In the genomic region with DNA sequence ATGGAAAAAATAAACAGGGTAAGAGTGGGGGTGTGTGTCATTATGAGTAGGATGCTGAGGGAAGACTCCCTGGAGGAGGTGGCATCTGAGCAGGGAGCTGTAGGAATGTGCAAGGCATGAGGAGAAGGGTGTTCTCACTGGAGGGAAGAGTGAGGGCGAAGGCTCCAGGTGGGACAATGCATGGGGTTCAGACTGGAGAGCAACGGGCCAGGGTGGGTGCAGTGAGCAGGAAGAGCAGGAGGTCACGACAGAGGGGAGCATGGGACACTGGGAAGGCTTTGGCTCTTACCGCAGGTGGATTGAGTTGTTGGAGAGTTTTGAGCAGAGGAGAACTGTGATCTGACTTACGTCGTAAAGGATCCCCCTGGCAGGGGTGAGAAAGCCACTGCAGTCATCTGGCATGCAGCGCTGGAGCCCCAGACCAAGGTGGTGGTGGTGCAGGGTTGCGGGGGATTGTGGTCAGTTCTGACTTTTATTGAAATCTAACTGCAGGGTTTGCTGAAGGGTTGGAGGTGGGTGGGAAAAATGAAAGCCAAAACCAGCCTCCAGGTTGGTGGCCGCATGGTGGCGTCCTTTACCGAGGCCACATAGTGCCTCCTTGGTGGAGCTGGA, we compare ENCODE assay signal across 15 cellular contexts. TPM values are rescaled to one million over a fixed set of nuclear protein-coding genes. Genes with fewer than 3 reads are reported as not detected.
DNase-seq lines count a peak whose midpoint lies in the region; ATAC-seq, FAIRE-seq and TF ChIP-seq lines count a peak whose summit lies in the region.
"Not testable (repeated sequence)": the region's sequence is repeated elsewhere in the genome, so short reads cannot be mapped to it uniquely, and the experiment has no call there.
"Had no signal": no experiment of that assay in that cellular context is flagged by ENCODE, and none has a peak within 500 bp of the region (broad histone marks: within the 10 kb centered on the region; RNA-seq: fewer than 3 reads in every experiment).

No MANE protein-coding gene starts in this region.

- peak; percentile 46 for FAIRE-seq in K562 (lab: Jason Lieb, UNC)

- TSS peak; percentile 88 for BruUV-seq in K562 (replicated peaks; lab: Mats Ljungman, UMichigan)

- ATAC-seq in K562 = peak; percentile 57
- ATAC-seq in Right ventricle myocardium inferior = peak; percentile 12

- DNase-seq in activated CD4-positive, alpha-beta T cell treated with anti-CD3 and anti-CD28 coated beads, Interleukin-2, amount 10 ng/mL, durations not matched to agents 24 days and 14 days; K562 (ENCODE audit: extremely low read depth in 1 of 4, low spot score in 3 of 4); endothelial cell (ENCODE audit: low spot score); Right ventricle myocardium inferior (ENCODE audit: missing footprints); neural crest cell (ENCODE audit: low read depth, low spot score): not testable (repeated sequence)
- peak; percentile 20 for DNase-seq in posterior vena cava (ENCODE audit: low spot score)

- intact Hi-C loops in activated CD4-positive, alpha-beta T cell treated with anti-CD3 and anti-CD28 coated beads, Interleukin-2, amount 10 ng/mL, durations not matched to agents 24 days and 14 days (cut with micrococcal nuclease); posterior vena cava (cut with DNase I): not testable (repeated sequence)
- intact Hi-C loops in K562 (cut with micrococcal nuclease) (loop anchor here (10.0 kb wide), 1 partner anchor 232 kb away; the partner anchor contains the start of gene SUSD2), Right ventricle myocardium inferior (cut with DNase I) (loop anchor here (5.0 to 10.0 kb wide), 2 partner anchors 49 to 408 kb away; no protein-coding TSS in a partner anchor)

- not testable (repeated sequence) for H3K9me3 Mint-ChIP-seq in activated CD4-positive, alpha-beta T cell treated with anti-CD3 and anti-CD28 coated beads, Interleukin-2, amount 10 ng/mL, durations not matched to agents 24 days and 14 days; endothelial cell (ENCODE audit: unreplicated experiment); neural crest cell

- not testable (repeated sequence) for H3K4me1 Mint-ChIP-seq in activated CD4-positive, alpha-beta T cell treated with anti-CD3 and anti-CD28 coated beads, Interleukin-2, amount 10 ng/mL, durations not matched to agents 24 days and 14 days; endothelial cell (ENCODE audit: unreplicated experiment); neural crest cell

- not testable (repeated sequence) for H3K4me3 Mint-ChIP-seq in activated CD4-positive, alpha-beta T cell treated with anti-CD3 and anti-CD28 coated beads, Interleukin-2, amount 10 ng/mL, durations not matched to agents 24 days and 14 days; endothelial cell (ENCODE audit: unreplicated experiment); neural crest cell

- not testable (repeated sequence) for TF ChIP-seq EP300 in K562 (IDR thresholded peaks at IDR 0.05; ENCODE audit: low read length)

- H3K4me1 ChIP-seq in OCI-LY1 (ENCODE audit: insufficient read depth, low read length, severe bottlenecking); K562 (replicated peaks in 1 of 2; ENCODE audit: control insufficient read depth in 2 of 2, insufficient read depth in 2 of 2, low read length in 2 of 2): not testable (repeated sequence)

- H3K79me2 ChIP-seq in OCI-LY1 (ENCODE audit: insufficient read depth, low read length); K562 (ENCODE audit: control insufficient read depth, insufficient read depth, low read length): not testable (repeated sequence)

- H3K36me3 ChIP-seq in OCI-LY1 (ENCODE audit: insufficient read depth, low read length); K562 (ENCODE audit: control insufficient read depth, insufficient read depth, low read length): not testable (repeated sequence)

- not testable (repeated sequence) for H3K27me3 ChIP-seq in OCI-LY1 (ENCODE audit: insufficient read depth, low read length); K562 (ENCODE audit: control insufficient read depth in 2 of 2, insufficient read depth in 2 of 2, low read length in 2 of 2)

- H3K9me2 ChIP-seq in OCI-LY1 (ENCODE audit: low read depth, low read length) = not testable (repeated sequence)

- in situ Hi-C loops in K562 (cut with MboI) = loop anchor here (10.0 to 25.0 kb wide), 2 partner anchors 222 to 559 kb away; no protein-coding TSS in a partner anchor

- H4K20me1 ChIP-seq in OCI-LY1 (ENCODE audit: insufficient read depth, low read length); K562 (replicated peaks; ENCODE audit: control insufficient read depth, insufficient read depth, low read length): not testable (repeated sequence)

- not testable (repeated sequence) for H3K9me3 ChIP-seq in OCI-LY1 (ENCODE audit: low read length); K562 (replicated peaks; ENCODE audit: control insufficient read depth, insufficient read depth, low read depth, low read length)

- H3K9ac ChIP-seq in OCI-LY1 (ENCODE audit: low read length); K562 (ENCODE audit: insufficient read depth in 1 of 2, low read depth in 2 of 2, low read length in 2 of 2): not testable (repeated sequence)

- not testable (repeated sequence) for TF ChIP-seq POLR2A in K562 (conservative IDR thresholded peaks at IDR 0.05)

- whole genome bisulfite sequencing in K562 (ENCODE audit: insufficient coverage, low coverage, missing lambda C conversion rate) = 45% methylated on average over 9 of the region's 11 CpGs

- H3K27ac Mint-ChIP-seq in activated CD4-positive, alpha-beta T cell treated with anti-CD3 and anti-CD28 coated beads, Interleukin-2, amount 10 ng/mL, durations not matched to agents 24 days and 14 days = peak overlapping the region; percentile 27
- peak overlapping the region; percentile 64 for H3K27ac Mint-ChIP-seq in endothelial cell (ENCODE audit: unreplicated experiment)
- H3K27ac Mint-ChIP-seq in neural crest cell (ENCODE audit: unreplicated experiment) = peak overlapping the region; percentile 73

- not testable (repeated sequence) for H2AFZ ChIP-seq in OCI-LY1 (ENCODE audit: low read length); K562 (ENCODE audit: low read depth, low read length)

- H3K4me2 ChIP-seq in OCI-LY1 (ENCODE audit: low read length); K562 (ENCODE audit: insufficient read depth, low read length): not testable (repeated sequence)

- not testable (repeated sequence) for H3F3A ChIP-seq in OCI-LY1 (ENCODE audit: insufficient read depth, low read length)

- peak; percentile 37 for TF ChIP-seq CTCF in OCI-LY1 (IDR thresholded peaks at IDR 0.05; ENCODE audit: low read length)
- peak in 2 of 3 experiments; percentile 12 to 40; a peak in 1 of 6 replicates for TF ChIP-seq CTCF in K562 (IDR thresholded peaks at IDR 0.05 in 2 of 3, conservative IDR thresholded peaks at IDR 0.05 in 1 of 3; ENCODE audit: insufficient read depth in 2 of 3, low read depth in 1 of 3, low read length in 3 of 3)
- TF ChIP-seq CTCF in endothelial cell (IDR thresholded peaks at IDR 0.05; ENCODE audit: unreplicated experiment); neural crest cell (conservative IDR thresholded peaks at IDR 0.05): not testable (repeated sequence)

- TF ChIP-seq RAD21 in K562 (CRISPR knock-in tag; conservative IDR thresholded peaks at IDR 0.05 in 1 of 2, IDR thresholded peaks at IDR 0.05 in 1 of 2) = not testable (repeated sequence)

- not testable (repeated sequence) for H3K36me3 Mint-ChIP-seq in activated CD4-positive, alpha-beta T cell treated with anti-CD3 and anti-CD28 coated beads, Interleukin-2, amount 10 ng/mL, durations not matched to agents 24 days and 14 days (ENCODE audit: low read depth); endothelial cell (ENCODE audit: low read depth, unreplicated experiment); neural crest cell (ENCODE audit: low read depth)

- not testable (repeated sequence) for H3K27me3 Mint-ChIP-seq in activated CD4-positive, alpha-beta T cell treated with anti-CD3 and anti-CD28 coated beads, Interleukin-2, amount 10 ng/mL, durations not matched to agents 24 days and 14 days; endothelial cell (ENCODE audit: unreplicated experiment); neural crest cell (ENCODE audit: low read depth)

- not testable (repeated sequence) for H3K4me3 ChIP-seq in OCI-LY1 (ENCODE audit: low read depth, low read length, poor library complexity, severe bottlenecking); K562

- H3K9me1 ChIP-seq in K562 (ENCODE audit: control insufficient read depth, insufficient read depth, low read length) = not testable (repeated sequence)

- CTCF ChIA-PET in K562 (lab: Yijun Ruan, JAX; ENCODE audit: low intra/inter-chr PET ratio) = not testable (repeated sequence)

- POLR2A ChIA-PET in K562 (lab: Yijun Ruan, JAX) = not testable (repeated sequence)

- not testable (repeated sequence) for H3K27ac ChIP-seq in OCI-LY1 (ENCODE audit: low read depth, low read length, poor library complexity, severe bottlenecking); K562 (ENCODE audit: extremely low read depth, low read depth, low read length)

RNA-seq across cellular contexts. Expression of gene GSTT2B, which starts 8.1 kb away (rescaled TPM):
- total RNA-seq in activated CD4-positive, alpha-beta T cell treated with anti-CD3 and anti-CD28 coated beads, Interleukin-2, amount 10 ng/mL, durations not matched to agents 24 days and 14 days = 0.36 TPM in 1 of 2 replicates, not detected in the other
- not detected in 2 replicates for total RNA-seq in K562 (2011; cell fraction: chromatin; rRNA removed; ENCODE audit: low replicate concordance)
- 0.33 TPM in 1 of 2 replicates, not detected in the other for total RNA-seq in K562 (2011; cell fraction: nucleolus; rRNA removed)
- total RNA-seq in K562 (2011; cell fraction: nucleoplasm; rRNA removed) = not detected in 2 replicates
- total RNA-seq in K562 (2014; rRNA removed) (not detected in 2 replicates), K562 (2014; rRNA removed; fragmentation: Illumina TruSeq; extraction: Trizol) (not detected in 2 replicates), K562 (2015; rRNA removed; fragmentation: Illumina TruSeq; extraction: Trizol) (not detected in 2 replicates), K562 (2021) (not detected in 2 replicates), endothelial cell (ENCODE audit: unreplicated experiment) (6.0 TPM), Right ventricle myocardium inferior (4.6 TPM), neural crest cell (1.8 and 2.1 TPM in 2 replicates), posterior vena cava (10 to 100 TPM in 1 of 2 donors, 1 to 10 TPM in 1; 5.6 to 13.1 TPM)
- polyA plus RNA-seq in K562 (2011; rRNA removed) (not detected in 2 replicates), K562 (2014; fragmentation: Illumina TruSeq; extraction: Trizol) (not detected in 2 replicates), K562 (2014; fragmentation: Nextera tagmentation; extraction: Ambion mirVana) (not detected), K562 (2014; rRNA removed) (not detected in 2 replicates)
- polyA plus RNA-seq in K562 (2011; cell fraction: cytosol; rRNA removed) = not detected in 2 replicates
- 0.23 TPM in 1 of 2 replicates, not detected in the other for polyA plus RNA-seq in K562 (2011; cell fraction: nucleus; rRNA removed)
- polyA plus RNA-seq in K562 (2012) = not detected in 2 replicates
- polyA minus RNA-seq in K562 (2011; rRNA and poly(A)+ RNA removed) = not detected in 2 replicates
- polyA minus RNA-seq in K562 (2011; cell fraction: cytosol; rRNA and poly(A)+ RNA removed) = 1.3 TPM in 1 of 2 replicates, not detected in the other
- polyA minus RNA-seq in K562 (2011; cell fraction: nucleus; rRNA and poly(A)+ RNA removed) = not detected in 2 replicates
- total RNA-seq: CD4-positive, alpha-beta T cell; CD8-positive, alpha-beta memory T cell had no signal
- polyA plus RNA-seq: CD8-positive, alpha-beta memory T cell had no signal

RNA-seq across cellular contexts. Expression of gene DDTL, which starts 13.8 kb away (rescaled TPM):
- 5.0 TPM in 2 replicates for total RNA-seq in activated CD4-positive, alpha-beta T cell treated with anti-CD3 and anti-CD28 coated beads, Interleukin-2, amount 10 ng/mL, durations not matched to agents 24 days and 14 days
- 0.21 and 0.46 TPM in 2 replicates for total RNA-seq in K562 (2011; cell fraction: chromatin; rRNA removed; ENCODE audit: low replicate concordance)
- 0.33 TPM in 1 of 2 replicates, not detected in the other for total RNA-seq in K562 (2011; cell fraction: nucleolus; rRNA removed)
- 0.37 TPM in 1 of 2 replicates, not detected in the other for total RNA-seq in K562 (2011; cell fraction: nucleoplasm; rRNA removed)
- total RNA-seq in K562 (2014; rRNA removed) (0.59 and 0.94 TPM in 2 replicates), K562 (2014; rRNA removed; fragmentation: Illumina TruSeq; extraction: Trizol) (not detected in 2 replicates), K562 (2015; rRNA removed; fragmentation: Illumina TruSeq; extraction: Trizol) (not detected in 2 replicates), K562 (2021) (not detected in 2 replicates), endothelial cell (ENCODE audit: unreplicated experiment) (1.4 TPM), Right ventricle myocardium inferior (1.5 TPM), neural crest cell (not detected in 2 replicates), posterior vena cava (1 to 10 TPM in 1 of 2 donors, under 1 TPM in 1; 0.90 to 1.7 TPM)
- polyA plus RNA-seq in K562 (2011; rRNA removed) (0.08 and 0.15 TPM in 2 replicates), K562 (2014; fragmentation: Illumina TruSeq; extraction: Trizol) (not detected in 2 replicates), K562 (2014; fragmentation: Nextera tagmentation; extraction: Ambion mirVana) (1 to 10 TPM in 1 of 2 experiments, under 1 TPM in 1; 0.87 to 1.7 TPM), K562 (2014; rRNA removed) (0.05 and 0.30 TPM in 2 replicates)
- not detected in 2 replicates for polyA plus RNA-seq in K562 (2011; cell fraction: cytosol; rRNA removed)
- 0.17 and 0.20 TPM in 2 replicates for polyA plus RNA-seq in K562 (2011; cell fraction: nucleus; rRNA removed)
- 5.1 and 6.3 TPM in 2 replicates for polyA plus RNA-seq in K562 (2012)
- polyA minus RNA-seq in K562 (2011; rRNA and poly(A)+ RNA removed) = not detected in 2 replicates
- not detected in 2 replicates for polyA minus RNA-seq in K562 (2011; cell fraction: cytosol; rRNA and poly(A)+ RNA removed)
- polyA minus RNA-seq in K562 (2011; cell fraction: nucleus; rRNA and poly(A)+ RNA removed) = not detected in 2 replicates
- total RNA-seq: CD8-positive, alpha-beta memory T cell; GM23248 had no signal

RNA-seq across cellular contexts. Expression of gene DDT, which starts 21.3 kb away (rescaled TPM):
- total RNA-seq in activated CD4-positive, alpha-beta T cell treated with anti-CD3 and anti-CD28 coated beads, Interleukin-2, amount 10 ng/mL, durations not matched to agents 24 days and 14 days = 106 and 108 TPM in 2 replicates
- 42.1 and 59.0 TPM in 2 replicates for total RNA-seq in K562 (2011; cell fraction: chromatin; rRNA removed; ENCODE audit: low replicate concordance)
- 56.4 and 60.1 TPM in 2 replicates for total RNA-seq in K562 (2011; cell fraction: nucleolus; rRNA removed)
- total RNA-seq in K562 (2011; cell fraction: nucleoplasm; rRNA removed) = 58.1 and 60.2 TPM in 2 replicates
- 173 and 205 TPM in 2 replicates for total RNA-seq in K562 (2014; rRNA removed)
- 63.2 and 65.8 TPM in 2 replicates for total RNA-seq in K562 (2014; rRNA removed; fragmentation: Illumina TruSeq; extraction: Trizol)
- total RNA-seq in K562 (2015; rRNA removed; fragmentation: Illumina TruSeq; extraction: Trizol) = 48.4 and 61.0 TPM in 2 replicates
- total RNA-seq in K562 (2021) = 127 and 136 TPM in 2 replicates
- polyA plus RNA-seq in K562 (2011; rRNA removed) = 159 and 170 TPM in 2 replicates
- 165 and 353 TPM in 2 replicates for polyA plus RNA-seq in K562 (2011; cell fraction: cytosol; rRNA removed)
- polyA plus RNA-seq in K562 (2011; cell fraction: nucleus; rRNA removed) = 140 and 197 TPM in 2 replicates
- 120 and 196 TPM in 2 replicates for polyA plus RNA-seq in K562 (2012)
- polyA plus RNA-seq in K562 (2014; fragmentation: Illumina TruSeq; extraction: Trizol) = 24.0 and 45.8 TPM in 2 replicates
- 10 to 100 TPM; 25.0 to 31.8 TPM for polyA plus RNA-seq in K562 (2014; fragmentation: Nextera tagmentation; extraction: Ambion mirVana)
- 209 and 281 TPM in 2 replicates for polyA plus RNA-seq in K562 (2014; rRNA removed)
- polyA minus RNA-seq in K562 (2011; rRNA and poly(A)+ RNA removed) = 16.1 and 17.2 TPM in 2 replicates
- 30.7 and 47.4 TPM in 2 replicates for polyA minus RNA-seq in K562 (2011; cell fraction: cytosol; rRNA and poly(A)+ RNA removed)
- polyA minus RNA-seq in K562 (2011; cell fraction: nucleus; rRNA and poly(A)+ RNA removed) = 18.3 and 21.0 TPM in 2 replicates
- total RNA-seq in endothelial cell (ENCODE audit: unreplicated experiment) = 73.5 TPM
- 139 TPM for total RNA-seq in Right ventricle myocardium inferior
- total RNA-seq in neural crest cell = 72.3 and 74.0 TPM in 2 replicates
- 10 to 100 TPM; 48.5 to 50.3 TPM for total RNA-seq in posterior vena cava

RNA-seq across cellular contexts. Expression of gene GSTT2, which starts 27.0 kb away (rescaled TPM):
- 0.42 TPM in 1 of 2 replicates, not detected in the other for total RNA-seq in activated CD4-positive, alpha-beta T cell treated with anti-CD3 and anti-CD28 coated beads, Interleukin-2, amount 10 ng/mL, durations not matched to agents 24 days and 14 days
- not detected in 2 replicates for total RNA-seq in K562 (2011; cell fraction: chromatin; rRNA removed; ENCODE audit: low replicate concordance)
- not detected in 2 replicates for total RNA-seq in K562 (2011; cell fraction: nucleolus; rRNA removed)
- not detected in 2 replicates for total RNA-seq in K562 (2011; cell fraction: nucleoplasm; rRNA removed)
- total RNA-seq in K562 (2014; rRNA removed) = not detected in 2 replicates
- total RNA-seq in K562 (2014; rRNA removed; fragmentation: Illumina TruSeq; extraction: Trizol) = not detected in 2 replicates
- total RNA-seq in K562 (2015; rRNA removed; fragmentation: Illumina TruSeq; extraction: Trizol) = not detected in 2 replicates
- total RNA-seq in K562 (2021) = not detected in 2 replicates
- polyA plus RNA-seq in K562 (2011; rRNA removed) = not detected in 2 replicates
- not detected in 2 replicates for polyA plus RNA-seq in K562 (2011; cell fraction: cytosol; rRNA removed)
- polyA plus RNA-seq in K562 (2011; cell fraction: nucleus; rRNA removed) = not detected in 2 replicates
- polyA plus RNA-seq in K562 (2012) = not detected in 2 replicates
- polyA plus RNA-seq in K562 (2014; fragmentation: Illumina TruSeq; extraction: Trizol) = not detected in 2 replicates
- not detected for polyA plus RNA-seq in K562 (2014; fragmentation: Nextera tagmentation; extraction: Ambion mirVana)
- not detected in 2 replicates for polyA plus RNA-seq in K562 (2014; rRNA removed)
- not detected in 2 replicates for polyA minus RNA-seq in K562 (2011; rRNA and poly(A)+ RNA removed)
- not detected in 2 replicates for polyA minus RNA-seq in K562 (2011; cell fraction: cytosol; rRNA and poly(A)+ RNA removed)
- polyA minus RNA-seq in K562 (2011; cell fraction: nucleus; rRNA and poly(A)+ RNA removed) = not detected in 2 replicates
- total RNA-seq in endothelial cell (ENCODE audit: unreplicated experiment) = not detected
- total RNA-seq in Right ventricle myocardium inferior = not detected
- not detected in 2 replicates for total RNA-seq in neural crest cell
- 1 to 10 TPM; 1.2 to 3.9 TPM for total RNA-seq in posterior vena cava
- total RNA-seq: CD4-positive, alpha-beta T cell; CD8-positive, alpha-beta memory T cell; GM12878 had no signal
- polyA plus RNA-seq: CD14-positive monocyte; CD8-positive, alpha-beta memory T cell; GM12878 had no signal

RNA-seq across cellular contexts. Expression of gene GSTT4, which starts 52.4 kb away (rescaled TPM):
- not detected in 2 replicates for total RNA-seq in activated CD4-positive, alpha-beta T cell treated with anti-CD3 and anti-CD28 coated beads, Interleukin-2, amount 10 ng/mL, durations not matched to agents 24 days and 14 days
- not detected in 2 replicates for total RNA-seq in K562 (2011; cell fraction: chromatin; rRNA removed; ENCODE audit: low replicate concordance)
- not detected in 2 replicates for total RNA-seq in K562 (2011; cell fraction: nucleolus; rRNA removed)
- total RNA-seq in K562 (2011; cell fraction: nucleoplasm; rRNA removed) = not detected in 2 replicates
- not detected in 2 replicates for total RNA-seq in K562 (2014; rRNA removed)
- total RNA-seq in K562 (2014; rRNA removed; fragmentation: Illumina TruSeq; extraction: Trizol) = not detected in 2 replicates
- not detected in 2 replicates for total RNA-seq in K562 (2015; rRNA removed; fragmentation: Illumina TruSeq; extraction: Trizol)
- not detected in 2 replicates for total RNA-seq in K562 (2021)
- not detected in 2 replicates for polyA plus RNA-seq in K562 (2011; rRNA removed)
- not detected in 2 replicates for polyA plus RNA-seq in K562 (2011; cell fraction: cytosol; rRNA removed)
- not detected in 2 replicates for polyA plus RNA-seq in K562 (2011; cell fraction: nucleus; rRNA removed)
- polyA plus RNA-seq in K562 (2012) = not detected in 2 replicates
- polyA plus RNA-seq in K562 (2014; fragmentation: Illumina TruSeq; extraction: Trizol) = not detected in 2 replicates
- polyA plus RNA-seq in K562 (2014; fragmentation: Nextera tagmentation; extraction: Ambion mirVana) = not detected
- polyA plus RNA-seq in K562 (2014; rRNA removed) = not detected in 2 replicates
- polyA minus RNA-seq in K562 (2011; rRNA and poly(A)+ RNA removed) = not detected in 2 replicates
- not detected in 2 replicates for polyA minus RNA-seq in K562 (2011; cell fraction: cytosol; rRNA and poly(A)+ RNA removed)
- not detected in 2 replicates for polyA minus RNA-seq in K562 (2011; cell fraction: nucleus; rRNA and poly(A)+ RNA removed)
- total RNA-seq in endothelial cell (ENCODE audit: unreplicated experiment) = not detected
- total RNA-seq in Right ventricle myocardium inferior = not detected
- not detected in 2 replicates for total RNA-seq in neural crest cell
- not detected for total RNA-seq in posterior vena cava
- total RNA-seq: CD4-positive, alpha-beta T cell; CD8-positive, alpha-beta memory T cell; GM12878; GM23248; H4; HFFc6 had no signal
- polyA plus RNA-seq: A549; CD14-positive monocyte; CD8-positive, alpha-beta memory T cell; GM12878; GM23248 had no signal
